ENCODE assay signal across 8 cellular contexts in the genomic region with DNA sequence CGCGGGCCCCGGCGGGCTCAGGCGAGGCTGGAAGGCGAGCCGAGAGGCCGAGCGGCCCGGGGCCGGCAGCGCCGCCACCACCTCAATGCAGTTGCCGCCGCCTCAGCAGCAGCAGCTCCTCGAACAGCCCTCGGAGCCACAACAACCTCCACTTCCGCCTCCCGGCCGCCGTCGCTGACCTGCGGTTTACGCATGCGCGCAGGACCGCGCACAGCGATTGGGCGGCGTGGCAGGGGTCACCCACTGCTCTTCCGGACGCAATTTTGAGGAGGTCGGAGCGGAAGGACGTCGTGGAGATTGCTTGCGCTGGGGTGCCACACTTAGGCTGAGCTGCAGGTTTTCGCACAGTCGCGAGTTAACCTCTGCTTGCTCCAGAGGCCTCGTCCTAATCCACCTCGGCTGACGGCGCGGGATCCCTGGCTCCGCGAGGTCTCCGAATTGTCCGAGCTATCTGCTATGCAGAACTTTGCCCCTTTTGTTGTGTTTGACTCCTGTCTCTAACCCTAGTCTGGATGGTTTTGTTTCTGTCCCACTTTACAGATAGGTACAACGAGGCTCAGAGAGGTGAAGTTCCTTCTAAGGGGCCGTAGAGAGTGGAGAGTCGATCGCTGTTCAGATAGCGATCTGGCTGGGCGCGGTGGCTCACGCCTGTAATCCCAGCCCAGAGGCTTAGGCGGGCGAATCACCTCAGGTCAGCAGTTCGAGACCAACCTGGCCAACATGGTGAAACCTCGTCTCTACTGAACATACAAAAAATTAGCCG. TPM values are rescaled to one million over a fixed set of nuclear protein-coding genes. Genes with fewer than 3 reads are reported as not detected.
DNase-seq lines count a peak whose midpoint lies in the region; ATAC-seq and TF ChIP-seq lines count a peak whose summit lies in the region.

A gene (plus strand): TSS at position 243 of the 763 bp plus-strand sequence. CDS start 6,657 bp downstream, outside the sequence.
A gene with protein sequence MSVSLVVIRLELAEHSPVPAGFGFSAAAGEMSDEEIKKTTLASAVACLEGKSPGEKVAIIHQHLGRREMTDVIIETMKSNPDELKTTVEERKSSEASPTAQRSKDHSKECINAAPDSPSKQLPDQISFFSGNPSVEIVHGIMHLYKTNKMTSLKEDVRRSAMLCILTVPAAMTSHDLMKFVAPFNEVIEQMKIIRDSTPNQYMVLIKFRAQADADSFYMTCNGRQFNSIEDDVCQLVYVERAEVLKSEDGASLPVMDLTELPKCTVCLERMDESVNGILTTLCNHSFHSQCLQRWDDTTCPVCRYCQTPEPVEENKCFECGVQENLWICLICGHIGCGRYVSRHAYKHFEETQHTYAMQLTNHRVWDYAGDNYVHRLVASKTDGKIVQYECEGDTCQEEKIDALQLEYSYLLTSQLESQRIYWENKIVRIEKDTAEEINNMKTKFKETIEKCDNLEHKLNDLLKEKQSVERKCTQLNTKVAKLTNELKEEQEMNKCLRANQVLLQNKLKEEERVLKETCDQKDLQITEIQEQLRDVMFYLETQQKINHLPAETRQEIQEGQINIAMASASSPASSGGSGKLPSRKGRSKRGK (minus strand): TSS at position 146 of the 763 bp plus-strand sequence. CDS start 164 bp downstream, outside the sequence.

- H3K27me3 ChIP-seq in mucosa of rectum (ENCODE audit: control insufficient read depth in 2 of 2, insufficient read depth in 2 of 2, low read length in 2 of 2): no peaks in the 10 kb centered on the region

- peak within 1 kb of the TSS; percentile 100 for H3K4me3 ChIP-seq in mucosa of rectum (ENCODE audit: low read length in 2 of 2)

- H3K27ac ChIP-seq in mucosa of rectum (ENCODE audit: low read depth in 2 of 2, low read length in 2 of 2): peak within 1 kb of the TSS; percentile 94 to 97

- peaks cover 48% of the 10 kb centered on the region for H3K36me3 Mint-ChIP-seq in activated T-cell treated with anti-CD3 and anti-CD28 coated beads, Interleukin-2, amount 50 U/mL, for 24 hours (ENCODE audit: low read depth)

- DNase-seq in DMS53 treated with DMSO at 0.1 percent for 48 hours (lab: John Stamatoyannopoulos, UW; ENCODE audit: unreplicated experiment) (peak; percentile 93), KG1 (lab: John Stamatoyannopoulos, UW) (peak; percentile 66), erythroblast (lab: John Stamatoyannopoulos, UW) (peak; percentile 97)
- peak; percentile 96 for DNase-seq in activated T-cell treated with anti-CD3 and anti-CD28 coated beads, Interleukin-2, amount 50 U/mL, for 24 hours
- DNase-seq in stimulated activated CD8-positive, alpha-beta memory T cell treated with anti-CD3 and anti-CD28 coated beads, Interleukin-4, amount 100 ng/mL, for 4 hours (ENCODE audit: low read depth in 2 of 2, low spot score in 1 of 2): peak; percentile 76 to 81

- peak; percentile 85 for ATAC-seq in GM21723 (IDR thresholded peaks at IDR 0.05; ENCODE audit: unreplicated experiment)

- peak within 1 kb of the TSS; percentile 86 to 92 for H3K9ac ChIP-seq in mucosa of rectum (ENCODE audit: low read depth in 1 of 2, low read length in 2 of 2)

- peaks cover 19 to 21% of the 10 kb centered on the region in 2 donors for H3K36me3 ChIP-seq in mucosa of rectum (ENCODE audit: control insufficient read depth in 2 of 2, insufficient read depth in 2 of 2, low read length in 2 of 2)

- H3K4me1 Mint-ChIP-seq in activated T-cell treated with anti-CD3 and anti-CD28 coated beads, Interleukin-2, amount 50 U/mL, for 24 hours (ENCODE audit: low read depth): peaks cover 37% of the 10 kb centered on the region

- peak within 1 kb of the TSS; percentile 92 for H3K4me3 Mint-ChIP-seq in activated T-cell treated with anti-CD3 and anti-CD28 coated beads, Interleukin-2, amount 50 U/mL, for 24 hours

- peaks cover 14 to 18% of the 10 kb centered on the region in 2 donors for H3K4me1 ChIP-seq in mucosa of rectum (ENCODE audit: control insufficient read depth in 2 of 2, insufficient read depth in 2 of 2, low read length in 2 of 2)

- H3K9me3 ChIP-seq in mucosa of rectum (ENCODE audit: control insufficient read depth in 2 of 2, low read length in 2 of 2): no peaks in the 10 kb centered on the region

- peak within 1 kb of the TSS; percentile 96 for H3K27ac Mint-ChIP-seq in activated T-cell treated with anti-CD3 and anti-CD28 coated beads, Interleukin-2, amount 50 U/mL, for 24 hours

- no peaks in the 10 kb centered on the region for H3K27me3 Mint-ChIP-seq in activated T-cell treated with anti-CD3 and anti-CD28 coated beads, Interleukin-2, amount 50 U/mL, for 24 hours

- no peaks in the 10 kb centered on the region for H3K9me3 Mint-ChIP-seq in activated T-cell treated with anti-CD3 and anti-CD28 coated beads, Interleukin-2, amount 50 U/mL, for 24 hours

- peak; percentile 99 for TF ChIP-seq POLR2A in erythroblast (IDR thresholded peaks at IDR 0.05; ENCODE audit: low read length)

TF ChIP-seq in PFSK-1, 5 proteins besides CTCF, POLR2A, EP300 and RAD21:
- peak; percentile 97 for TF ChIP-seq POLR2AphosphoS5 (IDR thresholded peaks at IDR 0.05; ENCODE audit: low read depth, low read length)
- TF ChIP-seq FOXP2 (optimal IDR thresholded peaks at IDR 0.05; ENCODE audit: borderline replicate concordance, extremely low read depth, extremely low read length, insufficient read depth): peak; percentile 80
- TF ChIP-seq TAF1 (IDR thresholded peaks at IDR 0.05; ENCODE audit: borderline replicate concordance, insufficient read depth, low read length): peak; percentile 76; the same call in 1 of the 2 replicates
- TF ChIP-seq, protein P1, sequence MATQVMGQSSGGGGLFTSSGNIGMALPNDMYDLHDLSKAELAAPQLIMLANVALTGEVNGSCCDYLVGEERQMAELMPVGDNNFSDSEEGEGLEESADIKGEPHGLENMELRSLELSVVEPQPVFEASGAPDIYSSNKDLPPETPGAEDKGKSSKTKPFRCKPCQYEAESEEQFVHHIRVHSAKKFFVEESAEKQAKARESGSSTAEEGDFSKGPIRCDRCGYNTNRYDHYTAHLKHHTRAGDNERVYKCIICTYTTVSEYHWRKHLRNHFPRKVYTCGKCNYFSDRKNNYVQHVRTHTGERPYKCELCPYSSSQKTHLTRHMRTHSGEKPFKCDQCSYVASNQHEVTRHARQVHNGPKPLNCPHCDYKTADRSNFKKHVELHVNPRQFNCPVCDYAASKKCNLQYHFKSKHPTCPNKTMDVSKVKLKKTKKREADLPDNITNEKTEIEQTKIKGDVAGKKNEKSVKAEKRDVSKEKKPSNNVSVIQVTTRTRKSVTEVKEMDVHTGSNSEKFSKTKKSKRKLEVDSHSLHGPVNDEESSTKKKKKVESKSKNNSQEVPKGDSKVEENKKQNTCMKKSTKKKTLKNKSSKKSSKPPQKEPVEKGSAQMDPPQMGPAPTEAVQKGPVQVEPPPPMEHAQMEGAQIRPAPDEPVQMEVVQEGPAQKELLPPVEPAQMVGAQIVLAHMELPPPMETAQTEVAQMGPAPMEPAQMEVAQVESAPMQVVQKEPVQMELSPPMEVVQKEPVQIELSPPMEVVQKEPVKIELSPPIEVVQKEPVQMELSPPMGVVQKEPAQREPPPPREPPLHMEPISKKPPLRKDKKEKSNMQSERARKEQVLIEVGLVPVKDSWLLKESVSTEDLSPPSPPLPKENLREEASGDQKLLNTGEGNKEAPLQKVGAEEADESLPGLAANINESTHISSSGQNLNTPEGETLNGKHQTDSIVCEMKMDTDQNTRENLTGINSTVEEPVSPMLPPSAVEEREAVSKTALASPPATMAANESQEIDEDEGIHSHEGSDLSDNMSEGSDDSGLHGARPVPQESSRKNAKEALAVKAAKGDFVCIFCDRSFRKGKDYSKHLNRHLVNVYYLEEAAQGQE (IDR thresholded peaks at IDR 0.05; ENCODE audit: insufficient read depth in 1 of 2, low read depth in 2 of 2, low read length in 2 of 2): peak; percentile 49 to 53; a peak in 1 of 4 replicates
- no peak for TF ChIP-seq SIN3A (IDR thresholded peaks at IDR 0.05; ENCODE audit: borderline replicate concordance, insufficient read depth, low read length)

RNA-seq across cellular contexts. Expression of the first gene that starts in this region (rescaled TPM):
- polyA plus RNA-seq in PFSK-1 (2012; ENCODE audit: insufficient read length, low read depth): 18.5 TPM

RNA-seq across cellular contexts. Expression of the second gene that starts in this region (rescaled TPM):
- 19.7 TPM for polyA plus RNA-seq in PFSK-1 (2012; ENCODE audit: insufficient read length, low read depth)

Comparison
In these comparisons a context has a peak if more than half of its experiments do, and no peak if none do; other contexts are left out.
1. Peak in every context shown above with its lines: DNase-seq, ATAC-seq, H3K4me3 ChIP-seq and H3K27ac ChIP-seq.